8 cellular contexts compared by ENCODE assay signal in the genomic region with DNA sequence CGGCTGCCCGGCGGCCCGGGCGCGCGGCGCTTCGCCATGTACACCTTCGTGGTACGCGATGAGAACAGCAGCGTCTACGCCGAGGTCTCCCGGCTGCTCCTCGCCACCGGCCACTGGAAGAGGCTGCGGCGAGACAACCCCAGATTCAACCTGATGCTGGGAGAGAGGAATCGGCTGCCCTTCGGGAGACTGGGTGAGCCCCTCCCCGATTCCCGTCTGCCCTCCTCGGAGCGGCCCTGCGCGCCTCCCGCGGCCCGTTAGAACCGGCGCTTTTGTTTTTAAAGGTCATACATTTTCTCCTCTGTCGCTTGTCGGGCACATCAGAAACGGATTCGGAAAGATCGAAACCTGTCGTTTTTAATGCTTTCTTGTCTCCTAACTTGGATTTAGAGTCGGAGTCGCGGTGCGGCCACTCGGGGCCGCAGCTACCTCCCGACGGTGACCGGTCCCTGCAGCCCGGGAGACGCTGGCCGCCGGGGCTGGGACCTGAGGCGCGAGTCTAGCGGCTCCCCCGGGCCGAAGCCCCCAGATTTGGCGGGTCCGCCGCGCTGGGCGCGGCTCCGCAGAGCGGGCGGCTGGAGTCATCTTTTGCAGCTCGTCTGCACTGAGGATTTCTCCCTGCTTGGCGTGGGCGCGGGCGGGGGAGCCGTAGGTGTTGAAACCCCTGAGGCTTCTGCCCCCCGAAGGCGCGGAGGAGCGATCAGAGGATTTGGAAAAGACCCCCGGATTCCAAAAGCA. TPM values are rescaled to one million over a fixed set of nuclear protein-coding genes. Genes with fewer than 3 reads are reported as not detected.
DNase-seq lines count a peak whose midpoint lies in the region; ATAC-seq and TF ChIP-seq lines count a peak whose summit lies in the region.

No MANE protein-coding gene starts in this region.

- H3K27me3 ChIP-seq in gastroesophageal sphincter (no peaks in the 10 kb centered on the region), aorta (ENCODE audit: control insufficient read depth in 1 of 2, insufficient read depth in 2 of 2, low read length in 1 of 2) (no peaks in the 10 kb centered on the region)

- BruUV-seq in OCI-LY7 (replicated peaks; lab: Mats Ljungman, UMichigan) = no TSS peak

- no peaks in the 10 kb centered on the region for H3K9me2 ChIP-seq in OCI-LY7 (ENCODE audit: insufficient read depth, low read length)

- TF ChIP-seq POLR2A in gastroesophageal sphincter (IDR thresholded peaks at IDR 0.05) = no peak

- H3K79me2 ChIP-seq in OCI-LY7 (ENCODE audit: insufficient read depth, low read depth, low read length) = peaks cover 30% of the 10 kb centered on the region; the same call in 1 of the 2 replicates

- no peak for TF ChIP-seq EP300 in gastroesophageal sphincter (IDR thresholded peaks at IDR 0.05)

- H3K4me1 ChIP-seq in OCI-LY7 (ENCODE audit: insufficient read depth, low read length, poor library complexity, severe bottlenecking) (peaks cover 19% of the 10 kb centered on the region), gastroesophageal sphincter (peaks cover 0 to 39% (median 18%) of the 10 kb centered on the region in 3 donors), aorta (ENCODE audit: control insufficient read depth in 1 of 2, insufficient read depth in 2 of 2, low read length in 2 of 2) (no peaks in the 10 kb centered on the region)

- CTCF ChIA-PET in OCI-LY7 (lab: Charles Lee; ENCODE audit: unreplicated experiment) = no interaction called here

- WGBS in gastroesophageal sphincter (ENCODE audit: low coverage in 1 of 2), 2 donors = 0% methylated on average over 4 of the region's 77 CpGs; no CpG with 5 or more reads in 1 of the 2 donors
- WGBS in aorta, 2 donors = 0% methylated on average over 74 to 77 of the region's 77 CpGs

- intact Hi-C loops in OCI-LY7 (cut with micrococcal nuclease; ENCODE audit: unreplicated experiment) (loop anchor here (5.0 kb wide), 3 partner anchors 225 to 600 kb away; partner anchors contain the start of genes ANAPC1 and ZC3H8), aorta (cut with DNase I) (loop anchor here (2.0 to 10.0 kb wide), 4 partner anchors 58 to 102 kb away; partner anchors contain the start of genes CHCHD5 (in 2 of the 2) and POLR1B (in 1 of the 2))

- TF ChIP-seq CTCF in OCI-LY7 (conservative IDR thresholded peaks at IDR 0.05; ENCODE audit: low read length) = 0 out of 2 replicates have a peak, but pooled peaks have one; percentile 23
- TF ChIP-seq CTCF in gastroesophageal sphincter (IDR thresholded peaks at IDR 0.05) = peak in 1 of 4 experiments; percentile 12

- H3K36me3 ChIP-seq in OCI-LY7 (ENCODE audit: insufficient read depth, low read length) (peaks cover 34% of the 10 kb centered on the region), gastroesophageal sphincter (peaks cover 0 to 11% of the 10 kb centered on the region in 2 donors), aorta (ENCODE audit: control insufficient read depth in 1 of 2, insufficient read depth in 2 of 2, low read length in 1 of 2) (no peaks in the 10 kb centered on the region)

- H3K27ac ChIP-seq in OCI-LY7 (ENCODE audit: low read depth, low read length, poor library complexity, severe bottlenecking) (peak overlapping the region; percentile 71), gastroesophageal sphincter (peak overlapping the region; percentile 48 to 95 (median 88)), aorta (ENCODE audit: low read depth in 1 of 2, low read length in 2 of 2) (peak overlapping the region; percentile 8 to 89)

- peak; percentile 17 for ATAC-seq in HG03025 (IDR thresholded peaks at IDR 0.05; ENCODE audit: low FRiP score, unreplicated experiment)
- ATAC-seq in gastroesophageal sphincter = peak; percentile 51
- ATAC-seq in aorta (ENCODE audit: low FRiP score) = peak; percentile 39

- POLR2A ChIA-PET in OCI-LY7 (lab: Charles Lee) = interaction anchor here (0.6 to 0.7 kb wide), 2 partner anchors 309 to 605 kb away, joined by 4 to 9 read pairs; no protein-coding TSS in a partner anchor

- H3K4me3 ChIP-seq in OCI-LY7 (ENCODE audit: low read depth, low read length, poor library complexity, severe bottlenecking) (peak overlapping the region; percentile 99), gastroesophageal sphincter (peak overlapping the region; percentile 68 to 75), aorta (ENCODE audit: low read length in 2 of 2) (peak overlapping the region; percentile 92 to 95)

- peak overlapping the region; percentile 95 for H3K4me2 ChIP-seq in OCI-LY7 (ENCODE audit: low read length)

- peak overlapping the region; percentile 84 for H2AFZ ChIP-seq in OCI-LY7 (ENCODE audit: low read length)

- peaks cover 5% of the 10 kb centered on the region; the same call in 1 of the 2 replicates for H4K20me1 ChIP-seq in OCI-LY7 (ENCODE audit: insufficient read depth, low read length)

- DNase-seq in NCI-H2227 (lab: John Stamatoyannopoulos, UW; ENCODE audit: unreplicated experiment) (peak; percentile 69), NCI-H2227 treated with DMSO at 0.1 percent for 48 hours (lab: John Stamatoyannopoulos, UW) (no peak), OCI-LY7 (ENCODE audit: low spot score) (peak; percentile 38), nucleus accumbens (lab: John Stamatoyannopoulos, UW) (peak in 29 of 56 donors; percentile 12 to 69 (median 43)), aorta (peak; percentile 50 to 80)
- peak; percentile 40 for DNase-seq in activated naive CD4-positive, alpha-beta T cell treated with Interleukin-2 at 50 U/mL for 16 hours

- no peaks in the 10 kb centered on the region for H3K9me3 ChIP-seq in OCI-LY7 (ENCODE audit: low read length)
- H3K9me3 ChIP-seq in gastroesophageal sphincter = no peaks in the 10 kb centered on the region
- H3K9me3 ChIP-seq in aorta (ENCODE audit: control insufficient read depth, low read length) = no peaks in the 10 kb centered on the region

RNA-seq across cellular contexts. Expression of gene TTL, which starts 0.5 kb away (rescaled TPM):
- 27.1 and 32.9 TPM in 2 replicates for total RNA-seq in OCI-LY7 (2014; rRNA removed; shearing (Covaris generic))
- total RNA-seq in OCI-LY7 (2022) = 45.1 and 48.7 TPM in 2 replicates
- 10 to 100 TPM; 19.3 to 33.8 (median 24.9) TPM for total RNA-seq in gastroesophageal sphincter
- total RNA-seq in aorta = 10 to 100 TPM; 33.6 to 46.6 TPM
- polyA plus RNA-seq in aorta = 10 to 100 TPM in 1 of 2 donors, 1 to 10 TPM in 1; 9.8 to 13.1 TPM

RNA-seq across cellular contexts. Expression of gene RGPD8, which starts 49.0 kb away (rescaled TPM):
- total RNA-seq in OCI-LY7 (2014; rRNA removed; shearing (Covaris generic)) = 0.44 TPM in 1 of 2 replicates, not detected in the other
- total RNA-seq in OCI-LY7 (2022) (0.22 TPM in 1 of 2 replicates, not detected in the other), gastroesophageal sphincter (10 to 100 TPM; 15.9 to 38.4 (median 18.3) TPM), aorta (10 to 100 TPM; 36.2 to 51.7 TPM)
- polyA plus RNA-seq in aorta = 1 to 10 TPM; 1.3 to 2.9 TPM

RNA-seq across cellular contexts. Expression of gene POLR1B, which starts 59.8 kb away (rescaled TPM):
- total RNA-seq in OCI-LY7 (2014; rRNA removed; shearing (Covaris generic)) = 28.0 and 30.5 TPM in 2 replicates
- total RNA-seq in OCI-LY7 (2022) = 44.7 and 45.1 TPM in 2 replicates
- total RNA-seq in gastroesophageal sphincter = 10 to 100 TPM; 11.7 to 21.5 (median 13.3) TPM
- 10 to 100 TPM in 1 of 2 donors, 1 to 10 TPM in 1; 9.4 to 13.5 TPM for total RNA-seq in aorta
- polyA plus RNA-seq in aorta = 1 to 10 TPM; 3.6 to 3.8 TPM

Comparison
In these comparisons a context has a peak if more than half of its experiments do, and no peak if none do; other contexts are left out.
1. RNA of gene RGPD8, which starts 49.0 kb away (total RNA-seq): 36.2 to 51.7 TPM in aorta and 15.9 to 38.4 TPM in gastroesophageal sphincter; 0.22 to 0.44 TPM in OCI-LY7; every median in the first group is over 10 times any median in the second.
2. Peak in every context shown above with its lines, with median percentiles within 50 percentile points of each other: ATAC-seq, H3K27ac ChIP-seq and H3K4me3 ChIP-seq.